10 cellular contexts compared by ENCODE assay signal in genomic region chr19:294341-294818, GRCh38. TPM values are rescaled to one million over a fixed set of nuclear protein-coding genes. Genes with fewer than 3 reads are reported as not detected.
DNase-seq lines count a peak whose midpoint lies in the region; ATAC-seq and TF ChIP-seq lines count a peak whose summit lies in the region.
"Had no signal": no experiment of that assay in that cellular context is flagged by ENCODE, and none has a peak within 500 bp of the region (broad histone marks: within the 10 kb centered on the region; RNA-seq: fewer than 3 reads in every experiment).

No MANE protein-coding gene starts in this region.

- H3K27me3 Mint-ChIP-seq in chondrocyte (ENCODE audit: low read depth) = peaks cover 18% of the 10 kb centered on the region
- H3K27me3 Mint-ChIP-seq in mesothelial cell of epicardium (ENCODE audit: low read depth) = peaks cover 59% of the 10 kb centered on the region

- H3K4me1 ChIP-seq in SK-N-SH (ENCODE audit: control insufficient read depth in 1 of 2, insufficient read depth in 2 of 2, low read depth in 1 of 2, low read length in 1 of 2) (no peaks in the 10 kb centered on the region; a peak in 1 of 4 replicates), uterus (peaks cover 0 to 17% of the 10 kb centered on the region in 2 donors)

- no peaks in the 10 kb centered on the region for H4K20me1 ChIP-seq in SK-N-SH (ENCODE audit: insufficient read depth)

- DNase-seq in SK-N-SH = peak; percentile 47
- peak; percentile 83 for DNase-seq in chondrocyte (ENCODE audit: low spot score)
- no peak for DNase-seq in mesothelial cell of epicardium (ENCODE audit: low spot score in 2 of 2, unreplicated experiment in 2 of 2)
- peak in 1 of 2 donors; percentile 58 for DNase-seq in uterus
- DNase-seq in activated CD8-positive, alpha-beta memory T cell treated with anti-CD3 and anti-CD28 coated beads, Interleukin-2, amount 50 U/mL, for 4 hours = no peak
- DNase-seq: NCI-H2029 treated with DMSO at 0.1 percent for 48 hours had no signal

- no peaks in the 10 kb centered on the region for H3K79me2 ChIP-seq in SK-N-SH (ENCODE audit: insufficient read depth)

- no peaks in the 10 kb centered on the region for H3K36me3 Mint-ChIP-seq in chondrocyte (ENCODE audit: low read depth)
- H3K36me3 Mint-ChIP-seq in mesothelial cell of epicardium = no peaks in the 10 kb centered on the region
- H3K36me3 Mint-ChIP-seq: activated naive CD8-positive, alpha-beta T cell treated with anti-CD3 and anti-CD28 coated beads, Interleukin-2, amount 10 ng/mL, durations not matched to agents 7 days and 5 days had no signal

- H3K9me2 ChIP-seq in SK-N-SH = no peaks in the 10 kb centered on the region

- TF ChIP-seq RAD21 in SK-N-SH (IDR thresholded peaks at IDR 0.05; ENCODE audit: low read length) = no peak

- CTCF ChIA-PET in SK-N-SH (lab: Yijun Ruan, JAX) = interaction anchor here (1.0 to 3.4 kb wide), 2 partner anchors 26 to 27 kb away, joined by 3 to 17 read pairs; no protein-coding TSS in a partner anchor

- ATAC-seq in SK-N-SH treated with all-trans-retinoic acid at 6 μM for 48 hours = no peak
- no peak for ATAC-seq in HG02884 (IDR thresholded peaks at IDR 0.05; ENCODE audit: unreplicated experiment)
- no peak for ATAC-seq in HG03457 (IDR thresholded peaks at IDR 0.05; ENCODE audit: unreplicated experiment)

- no peaks in the 10 kb centered on the region for H3K9me3 Mint-ChIP-seq in chondrocyte (ENCODE audit: low read depth)
- no peaks in the 10 kb centered on the region for H3K9me3 Mint-ChIP-seq in mesothelial cell of epicardium
- H3K9me3 Mint-ChIP-seq: activated naive CD8-positive, alpha-beta T cell treated with anti-CD3 and anti-CD28 coated beads, Interleukin-2, amount 10 ng/mL, durations not matched to agents 7 days and 5 days had no signal

- H3K27ac ChIP-seq in SK-N-SH (ENCODE audit: low read depth in 2 of 2, low read length in 1 of 2) (no peak overlapping the region), uterus (peak overlapping the region; percentile 47 to 68)

- H3K4me2 ChIP-seq in SK-N-SH = no peak overlapping the region

- H3K4me3 ChIP-seq in SK-N-SH (ENCODE audit: low read depth in 2 of 2, low read length in 1 of 2) (no peak overlapping the region), uterus (no peak overlapping the region)

- TF ChIP-seq CTCF in SK-N-SH (IDR thresholded peaks at IDR 0.05) (no peak), chondrocyte (IDR thresholded peaks at IDR 0.05) (no peak), mesothelial cell of epicardium (IDR thresholded peaks at IDR 0.05; ENCODE audit: unreplicated experiment) (no peak), uterus (IDR thresholded peaks at IDR 0.05) (no peak)

- 45% methylated on average over 16 of the region's 24 CpGs for WGBS in SK-N-SH (ENCODE audit: low lambda C conversion rate)

- intact Hi-C loops in uterus (cut with DNase I; ENCODE audit: low total_unique reads) = no loop called here

- H3K4me3 Mint-ChIP-seq in chondrocyte (ENCODE audit: unreplicated experiment) (no peak overlapping the region), mesothelial cell of epicardium (peak overlapping the region; percentile 48)
- H3K4me3 Mint-ChIP-seq: activated naive CD8-positive, alpha-beta T cell treated with anti-CD3 and anti-CD28 coated beads, Interleukin-2, amount 10 ng/mL, durations not matched to agents 7 days and 5 days had no signal

- no peak overlapping the region for H3K9ac ChIP-seq in SK-N-SH

- TF ChIP-seq POLR2A in uterus (IDR thresholded peaks at IDR 0.05) = no peak

- POLR2A ChIA-PET in SK-N-SH (lab: Yijun Ruan, JAX) = interaction anchor here (1.0 kb wide), 1 partner anchor 16 kb away, joined by 3 read pairs; no protein-coding TSS in a partner anchor

- H3K27me3 ChIP-seq in SK-N-SH (ENCODE audit: insufficient read depth) (no peaks in the 10 kb centered on the region), uterus (no peaks in the 10 kb centered on the region)

- H2AFZ ChIP-seq in SK-N-SH (ENCODE audit: low read depth) = no peak overlapping the region

- peaks cover 32% of the 10 kb centered on the region for H3K4me1 Mint-ChIP-seq in chondrocyte (ENCODE audit: low read depth)
- H3K4me1 Mint-ChIP-seq in mesothelial cell of epicardium = peaks cover 19% of the 10 kb centered on the region
- H3K4me1 Mint-ChIP-seq: activated naive CD8-positive, alpha-beta T cell treated with anti-CD3 and anti-CD28 coated beads, Interleukin-2, amount 10 ng/mL, durations not matched to agents 7 days and 5 days had no signal

- H3K36me3 ChIP-seq in SK-N-SH (replicated peaks in 1 of 2; ENCODE audit: control insufficient read depth in 1 of 2, insufficient read depth in 2 of 2, low read length in 1 of 2) (no peaks in the 10 kb centered on the region), uterus (no peaks in the 10 kb centered on the region)

- TF ChIP-seq EP300 in SK-N-SH (IDR thresholded peaks at IDR 0.05; ENCODE audit: borderline replicate concordance in 1 of 2, low read depth in 1 of 2, low read length in 1 of 2) = no peak

- H3K27ac Mint-ChIP-seq in chondrocyte (ENCODE audit: unreplicated experiment) (no peak overlapping the region), mesothelial cell of epicardium (no peak overlapping the region)
- H3K27ac Mint-ChIP-seq: activated naive CD8-positive, alpha-beta T cell treated with anti-CD3 and anti-CD28 coated beads, Interleukin-2, amount 10 ng/mL, durations not matched to agents 7 days and 5 days had no signal

- no peaks in the 10 kb centered on the region for H3K9me3 ChIP-seq in SK-N-SH
- H3K9me3 ChIP-seq in uterus = no peaks in the 10 kb centered on the region

- H3F3A ChIP-seq in SK-N-SH (replicated peaks; ENCODE audit: insufficient read depth) = peaks cover 3% of the 10 kb centered on the region

TF ChIP-seq in SK-N-SH, 30 proteins besides CTCF, POLR2A, EP300 and RAD21 (continues in another document):
- TF ChIP-seq IRF3 (IDR thresholded peaks at IDR 0.05; ENCODE audit: low read depth, low read length) (no peak), SMC3 (IDR thresholded peaks at IDR 0.05; ENCODE audit: low read depth, low read length) (no peak), MEF2A (IDR thresholded peaks at IDR 0.05; ENCODE audit: borderline replicate concordance, low read depth) (no peak), GATA2 (CRISPR knock-in tag; IDR thresholded peaks at IDR 0.05) (no peak), EZH2phosphoT487 (IDR thresholded peaks at IDR 0.05; ENCODE audit: borderline replicate concordance, low read depth) (no peak)

TF ChIP-seq in SK-N-SH treated with all-trans-retinoic acid at 6 μM for 48 hours, 23 proteins besides CTCF, POLR2A, EP300 and RAD21 (continues in another document):
- no peak for TF ChIP-seq CREB5 (CRISPR knock-in tag; IDR thresholded peaks at IDR 0.05; ENCODE audit: low read depth)
- TF ChIP-seq POU6F1 (CRISPR knock-in tag; IDR thresholded peaks at IDR 0.05; ENCODE audit: borderline replicate concordance, low read depth) = no peak
- no peak for TF ChIP-seq GLIS3 (CRISPR knock-in tag; IDR thresholded peaks at IDR 0.05)
- TF ChIP-seq ZNF8 (CRISPR knock-in tag; IDR thresholded peaks at IDR 0.05) = no peak
- no peak for TF ChIP-seq PATZ1 (CRISPR knock-in tag; IDR thresholded peaks at IDR 0.05; ENCODE audit: borderline replicate concordance)

RNA-seq across cellular contexts. Expression of gene PLPP2, which starts 3.2 kb away (rescaled TPM):
- 27.3 and 33.6 TPM in 2 replicates for polyA plus RNA-seq in SK-N-SH (2012; rRNA removed)
- polyA plus RNA-seq in SK-N-SH (2012; cell fraction: cytosol; rRNA removed) = 19.4 and 27.7 TPM in 2 replicates
- 44.7 and 58.0 TPM in 2 replicates for polyA plus RNA-seq in SK-N-SH (2012; cell fraction: nucleus; rRNA removed)
- total RNA-seq in chondrocyte = 0.36 to 4.1 TPM (median 3.0 TPM) in 3 replicates
- 8.0 to 8.8 TPM (median 8.4 TPM) in 3 replicates for total RNA-seq in mesothelial cell of epicardium
- 10 to 100 TPM in 3 of 4 donors, 1 to 10 TPM in 1; 4.9 to 55.3 (median 15.3) TPM for total RNA-seq in uterus
- total RNA-seq: activated naive CD8-positive, alpha-beta T cell treated with anti-CD3 and anti-CD28 coated beads, Interleukin-2, amount 10 ng/mL, durations not matched to agents 7 days and 5 days had no signal

RNA-seq across cellular contexts. Expression of gene MIER2, which starts 50.2 kb away (rescaled TPM):
- polyA plus RNA-seq in SK-N-SH (2012; rRNA removed) = 8.0 and 15.9 TPM in 2 replicates
- polyA plus RNA-seq in SK-N-SH (2012; cell fraction: cytosol; rRNA removed) = 10.2 and 12.4 TPM in 2 replicates
- polyA plus RNA-seq in SK-N-SH (2012; cell fraction: nucleus; rRNA removed) = 42.6 and 47.8 TPM in 2 replicates
- total RNA-seq in chondrocyte = 40.2 to 44.5 TPM (median 42.4 TPM) in 3 replicates
- total RNA-seq in mesothelial cell of epicardium = 47.1 to 50.5 TPM (median 47.6 TPM) in 3 replicates
- total RNA-seq in uterus = 10 to 100 TPM in 2 of 4 donors, 1 to 10 TPM in 2; 2.6 to 54.8 (median 12.7) TPM

Comparison
In these comparisons a context has a peak if more than half of its experiments do, and no peak if none do; other contexts are left out.
1. DNase-seq: peak in SK-N-SH (single experiment) and chondrocyte (single experiment); none in mesothelial cell of epicardium (0 of 2) and activated CD8-positive, alpha-beta memory T cell treated with anti-CD3 and anti-CD28 coated beads, Interleukin-2, amount 50 U/mL, for 4 hours (single experiment).
2. H3K27ac ChIP-seq: peak in uterus (2 of 2); none in SK-N-SH (0 of 2).